ENCODE assay signal across 2 cellular contexts in the genomic region with DNA sequence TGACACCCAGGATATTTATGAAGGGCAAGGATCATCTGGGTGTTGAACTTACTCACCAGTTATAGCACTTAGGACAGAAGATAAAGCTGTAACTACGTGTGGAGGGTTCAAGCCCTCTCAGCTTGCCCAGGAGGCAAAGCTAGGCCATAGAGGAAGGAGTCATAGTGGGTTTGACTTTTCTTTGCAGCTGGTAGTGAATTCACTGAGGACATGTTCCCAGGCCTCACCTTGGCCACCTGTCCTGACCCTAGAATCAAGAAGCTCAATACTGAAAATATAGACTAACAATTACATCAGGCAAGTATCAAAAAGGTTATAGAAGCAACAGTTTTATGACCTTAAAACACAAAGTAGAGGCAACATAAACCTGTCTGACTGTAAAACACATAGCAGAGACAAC.
TF ChIP-seq lines count a peak whose summit lies in the region.

No MANE protein-coding gene starts in this region.

TF ChIP-seq in GM23338, 12 proteins besides CTCF, POLR2A, EP300 and RAD21 (continued from another document):
- no peak for TF ChIP-seq STAT1 (IDR thresholded peaks at IDR 0.05; ENCODE audit: unreplicated experiment)
- TF ChIP-seq, protein P1, sequence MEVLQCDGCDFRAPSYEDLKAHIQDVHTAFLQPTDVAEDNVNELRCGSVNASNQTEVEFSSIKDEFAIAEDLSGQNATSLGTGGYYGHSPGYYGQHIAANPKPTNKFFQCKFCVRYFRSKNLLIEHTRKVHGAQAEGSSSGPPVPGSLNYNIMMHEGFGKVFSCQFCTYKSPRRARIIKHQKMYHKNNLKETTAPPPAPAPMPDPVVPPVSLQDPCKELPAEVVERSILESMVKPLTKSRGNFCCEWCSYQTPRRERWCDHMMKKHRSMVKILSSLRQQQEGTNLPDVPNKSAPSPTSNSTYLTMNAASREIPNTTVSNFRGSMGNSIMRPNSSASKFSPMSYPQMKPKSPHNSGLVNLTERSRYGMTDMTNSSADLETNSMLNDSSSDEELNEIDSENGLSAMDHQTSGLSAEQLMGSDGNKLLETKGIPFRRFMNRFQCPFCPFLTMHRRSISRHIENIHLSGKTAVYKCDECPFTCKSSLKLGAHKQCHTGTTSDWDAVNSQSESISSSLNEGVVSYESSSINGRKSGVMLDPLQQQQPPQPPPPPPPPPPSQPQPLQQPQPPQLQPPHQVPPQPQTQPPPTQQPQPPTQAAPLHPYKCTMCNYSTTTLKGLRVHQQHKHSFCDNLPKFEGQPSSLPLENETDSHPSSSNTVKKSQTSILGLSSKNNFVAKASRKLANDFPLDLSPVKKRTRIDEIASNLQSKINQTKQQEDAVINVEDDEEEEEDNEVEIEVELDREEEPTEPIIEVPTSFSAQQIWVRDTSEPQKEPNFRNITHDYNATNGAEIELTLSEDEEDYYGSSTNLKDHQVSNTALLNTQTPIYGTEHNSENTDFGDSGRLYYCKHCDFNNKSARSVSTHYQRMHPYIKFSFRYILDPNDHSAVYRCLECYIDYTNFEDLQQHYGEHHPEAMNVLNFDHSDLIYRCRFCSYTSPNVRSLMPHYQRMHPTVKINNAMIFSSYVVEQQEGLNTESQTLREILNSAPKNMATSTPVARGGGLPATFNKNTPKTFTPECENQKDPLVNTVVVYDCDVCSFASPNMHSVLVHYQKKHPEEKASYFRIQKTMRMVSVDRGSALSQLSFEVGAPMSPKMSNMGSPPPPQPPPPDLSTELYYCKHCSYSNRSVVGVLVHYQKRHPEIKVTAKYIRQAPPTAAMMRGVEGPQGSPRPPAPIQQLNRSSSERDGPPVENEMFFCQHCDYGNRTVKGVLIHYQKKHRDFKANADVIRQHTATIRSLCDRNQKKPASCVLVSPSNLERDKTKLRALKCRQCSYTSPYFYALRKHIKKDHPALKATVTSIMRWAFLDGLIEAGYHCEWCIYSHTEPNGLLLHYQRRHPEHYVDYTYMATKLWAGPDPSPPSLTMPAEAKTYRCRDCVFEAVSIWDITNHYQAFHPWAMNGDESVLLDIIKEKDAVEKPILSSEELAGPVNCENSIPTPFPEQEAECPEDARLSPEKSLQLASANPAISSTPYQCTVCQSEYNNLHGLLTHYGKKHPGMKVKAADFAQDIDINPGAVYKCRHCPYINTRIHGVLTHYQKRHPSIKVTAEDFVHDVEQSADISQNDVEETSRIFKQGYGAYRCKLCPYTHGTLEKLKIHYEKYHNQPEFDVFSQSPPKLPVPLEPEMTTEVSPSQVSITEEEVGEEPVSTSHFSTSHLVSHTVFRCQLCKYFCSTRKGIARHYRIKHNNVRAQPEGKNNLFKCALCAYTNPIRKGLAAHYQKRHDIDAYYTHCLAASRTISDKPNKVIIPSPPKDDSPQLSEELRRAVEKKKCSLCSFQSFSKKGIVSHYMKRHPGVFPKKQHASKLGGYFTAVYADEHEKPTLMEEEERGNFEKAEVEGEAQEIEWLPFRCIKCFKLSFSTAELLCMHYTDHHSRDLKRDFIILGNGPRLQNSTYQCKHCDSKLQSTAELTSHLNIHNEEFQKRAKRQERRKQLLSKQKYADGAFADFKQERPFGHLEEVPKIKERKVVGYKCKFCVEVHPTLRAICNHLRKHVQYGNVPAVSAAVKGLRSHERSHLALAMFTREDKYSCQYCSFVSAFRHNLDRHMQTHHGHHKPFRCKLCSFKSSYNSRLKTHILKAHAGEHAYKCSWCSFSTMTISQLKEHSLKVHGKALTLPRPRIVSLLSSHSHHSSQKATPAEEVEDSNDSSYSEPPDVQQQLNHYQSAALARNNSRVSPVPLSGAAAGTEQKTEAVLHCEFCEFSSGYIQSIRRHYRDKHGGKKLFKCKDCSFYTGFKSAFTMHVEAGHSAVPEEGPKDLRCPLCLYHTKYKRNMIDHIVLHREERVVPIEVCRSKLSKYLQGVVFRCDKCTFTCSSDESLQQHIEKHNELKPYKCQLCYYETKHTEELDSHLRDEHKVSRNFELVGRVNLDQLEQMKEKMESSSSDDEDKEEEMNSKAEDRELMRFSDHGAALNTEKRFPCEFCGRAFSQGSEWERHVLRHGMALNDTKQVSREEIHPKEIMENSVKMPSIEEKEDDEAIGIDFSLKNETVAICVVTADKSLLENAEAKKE (CRISPR knock-in tag; IDR thresholded peaks at IDR 0.05), result no peak
- TF ChIP-seq POLR2AphosphoS5 (IDR thresholded peaks at IDR 0.05; ENCODE audit: low read depth), result no peak
- TF ChIP-seq, protein P2, sequence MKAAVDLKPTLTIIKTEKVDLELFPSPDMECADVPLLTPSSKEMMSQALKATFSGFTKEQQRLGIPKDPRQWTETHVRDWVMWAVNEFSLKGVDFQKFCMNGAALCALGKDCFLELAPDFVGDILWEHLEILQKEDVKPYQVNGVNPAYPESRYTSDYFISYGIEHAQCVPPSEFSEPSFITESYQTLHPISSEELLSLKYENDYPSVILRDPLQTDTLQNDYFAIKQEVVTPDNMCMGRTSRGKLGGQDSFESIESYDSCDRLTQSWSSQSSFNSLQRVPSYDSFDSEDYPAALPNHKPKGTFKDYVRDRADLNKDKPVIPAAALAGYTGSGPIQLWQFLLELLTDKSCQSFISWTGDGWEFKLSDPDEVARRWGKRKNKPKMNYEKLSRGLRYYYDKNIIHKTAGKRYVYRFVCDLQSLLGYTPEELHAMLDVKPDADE (IDR thresholded peaks at IDR 0.05), result no peak
- TF ChIP-seq NANOG (IDR thresholded peaks at IDR 0.05; ENCODE audit: borderline replicate concordance), result no peak
- TF ChIP-seq EZH2phosphoT487 (IDR thresholded peaks at IDR 0.05; ENCODE audit: unreplicated experiment), result no peak
- TF ChIP-seq CREB1 (CRISPR knock-in tag; IDR thresholded peaks at IDR 0.05; ENCODE audit: low read depth), result no peak
- no peak for TF ChIP-seq ZNF114 (CRISPR knock-in tag; IDR thresholded peaks at IDR 0.05)
- TF ChIP-seq JUNB (IDR thresholded peaks at IDR 0.05; ENCODE audit: unreplicated experiment), result no peak
- TF ChIP-seq EZH2 (IDR thresholded peaks at IDR 0.05; ENCODE audit: low read depth, unreplicated experiment), result no peak

TF ChIP-seq in WTC11, 78 proteins besides CTCF, POLR2A, EP300 and RAD21 (continued from another document):
- TF ChIP-seq EMX1 (CRISPR knock-in tag; IDR thresholded peaks at IDR 0.05), result no peak
- TF ChIP-seq, protein P3, sequence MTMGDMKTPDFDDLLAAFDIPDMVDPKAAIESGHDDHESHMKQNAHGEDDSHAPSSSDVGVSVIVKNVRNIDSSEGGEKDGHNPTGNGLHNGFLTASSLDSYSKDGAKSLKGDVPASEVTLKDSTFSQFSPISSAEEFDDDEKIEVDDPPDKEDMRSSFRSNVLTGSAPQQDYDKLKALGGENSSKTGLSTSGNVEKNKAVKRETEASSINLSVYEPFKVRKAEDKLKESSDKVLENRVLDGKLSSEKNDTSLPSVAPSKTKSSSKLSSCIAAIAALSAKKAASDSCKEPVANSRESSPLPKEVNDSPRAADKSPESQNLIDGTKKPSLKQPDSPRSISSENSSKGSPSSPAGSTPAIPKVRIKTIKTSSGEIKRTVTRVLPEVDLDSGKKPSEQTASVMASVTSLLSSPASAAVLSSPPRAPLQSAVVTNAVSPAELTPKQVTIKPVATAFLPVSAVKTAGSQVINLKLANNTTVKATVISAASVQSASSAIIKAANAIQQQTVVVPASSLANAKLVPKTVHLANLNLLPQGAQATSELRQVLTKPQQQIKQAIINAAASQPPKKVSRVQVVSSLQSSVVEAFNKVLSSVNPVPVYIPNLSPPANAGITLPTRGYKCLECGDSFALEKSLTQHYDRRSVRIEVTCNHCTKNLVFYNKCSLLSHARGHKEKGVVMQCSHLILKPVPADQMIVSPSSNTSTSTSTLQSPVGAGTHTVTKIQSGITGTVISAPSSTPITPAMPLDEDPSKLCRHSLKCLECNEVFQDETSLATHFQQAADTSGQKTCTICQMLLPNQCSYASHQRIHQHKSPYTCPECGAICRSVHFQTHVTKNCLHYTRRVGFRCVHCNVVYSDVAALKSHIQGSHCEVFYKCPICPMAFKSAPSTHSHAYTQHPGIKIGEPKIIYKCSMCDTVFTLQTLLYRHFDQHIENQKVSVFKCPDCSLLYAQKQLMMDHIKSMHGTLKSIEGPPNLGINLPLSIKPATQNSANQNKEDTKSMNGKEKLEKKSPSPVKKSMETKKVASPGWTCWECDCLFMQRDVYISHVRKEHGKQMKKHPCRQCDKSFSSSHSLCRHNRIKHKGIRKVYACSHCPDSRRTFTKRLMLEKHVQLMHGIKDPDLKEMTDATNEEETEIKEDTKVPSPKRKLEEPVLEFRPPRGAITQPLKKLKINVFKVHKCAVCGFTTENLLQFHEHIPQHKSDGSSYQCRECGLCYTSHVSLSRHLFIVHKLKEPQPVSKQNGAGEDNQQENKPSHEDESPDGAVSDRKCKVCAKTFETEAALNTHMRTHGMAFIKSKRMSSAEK (CRISPR knock-in tag; IDR thresholded peaks at IDR 0.05; ENCODE audit: borderline replicate concordance), result no peak
- no peak for TF ChIP-seq ZNF396 (CRISPR knock-in tag; IDR thresholded peaks at IDR 0.05; ENCODE audit: borderline replicate concordance)
- TF ChIP-seq, protein P4, sequence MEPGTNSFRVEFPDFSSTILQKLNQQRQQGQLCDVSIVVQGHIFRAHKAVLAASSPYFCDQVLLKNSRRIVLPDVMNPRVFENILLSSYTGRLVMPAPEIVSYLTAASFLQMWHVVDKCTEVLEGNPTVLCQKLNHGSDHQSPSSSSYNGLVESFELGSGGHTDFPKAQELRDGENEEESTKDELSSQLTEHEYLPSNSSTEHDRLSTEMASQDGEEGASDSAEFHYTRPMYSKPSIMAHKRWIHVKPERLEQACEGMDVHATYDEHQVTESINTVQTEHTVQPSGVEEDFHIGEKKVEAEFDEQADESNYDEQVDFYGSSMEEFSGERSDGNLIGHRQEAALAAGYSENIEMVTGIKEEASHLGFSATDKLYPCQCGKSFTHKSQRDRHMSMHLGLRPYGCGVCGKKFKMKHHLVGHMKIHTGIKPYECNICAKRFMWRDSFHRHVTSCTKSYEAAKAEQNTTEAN (CRISPR knock-in tag; IDR thresholded peaks at IDR 0.05), result no peak
- TF ChIP-seq MYBL2 (CRISPR knock-in tag; IDR thresholded peaks at IDR 0.05), result no peak
- no peak for TF ChIP-seq NR1H2 (CRISPR knock-in tag; IDR thresholded peaks at IDR 0.05)
- TF ChIP-seq SMAD4 (CRISPR knock-in tag; IDR thresholded peaks at IDR 0.05), result no peak
- TF ChIP-seq ZNF138 (CRISPR knock-in tag; conservative IDR thresholded peaks at IDR 0.05), result no peak
- TF ChIP-seq, protein P5, sequence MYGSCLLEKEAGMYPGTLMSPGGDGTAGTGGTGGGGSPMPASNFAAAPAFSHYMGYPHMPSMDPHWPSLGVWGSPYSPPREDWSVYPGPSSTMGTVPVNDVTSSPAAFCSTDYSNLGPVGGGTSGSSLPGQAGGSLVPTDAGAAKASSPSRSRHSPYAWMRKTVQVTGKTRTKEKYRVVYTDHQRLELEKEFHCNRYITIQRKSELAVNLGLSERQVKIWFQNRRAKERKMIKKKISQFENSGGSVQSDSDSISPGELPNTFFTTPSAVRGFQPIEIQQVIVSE (CRISPR knock-in tag; IDR thresholded peaks at IDR 0.05; ENCODE audit: borderline replicate concordance), result no peak
- TF ChIP-seq ZNF423 (CRISPR knock-in tag; IDR thresholded peaks at IDR 0.05), result no peak
- TF ChIP-seq, protein P6, sequence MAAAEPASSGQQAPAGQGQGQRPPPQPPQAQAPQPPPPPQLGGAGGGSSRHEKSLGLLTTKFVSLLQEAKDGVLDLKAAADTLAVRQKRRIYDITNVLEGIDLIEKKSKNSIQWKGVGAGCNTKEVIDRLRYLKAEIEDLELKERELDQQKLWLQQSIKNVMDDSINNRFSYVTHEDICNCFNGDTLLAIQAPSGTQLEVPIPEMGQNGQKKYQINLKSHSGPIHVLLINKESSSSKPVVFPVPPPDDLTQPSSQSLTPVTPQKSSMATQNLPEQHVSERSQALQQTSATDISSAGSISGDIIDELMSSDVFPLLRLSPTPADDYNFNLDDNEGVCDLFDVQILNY (CRISPR knock-in tag; IDR thresholded peaks at IDR 0.05), result no peak
